9 cellular contexts compared by ENCODE assay signal in the genomic region with DNA sequence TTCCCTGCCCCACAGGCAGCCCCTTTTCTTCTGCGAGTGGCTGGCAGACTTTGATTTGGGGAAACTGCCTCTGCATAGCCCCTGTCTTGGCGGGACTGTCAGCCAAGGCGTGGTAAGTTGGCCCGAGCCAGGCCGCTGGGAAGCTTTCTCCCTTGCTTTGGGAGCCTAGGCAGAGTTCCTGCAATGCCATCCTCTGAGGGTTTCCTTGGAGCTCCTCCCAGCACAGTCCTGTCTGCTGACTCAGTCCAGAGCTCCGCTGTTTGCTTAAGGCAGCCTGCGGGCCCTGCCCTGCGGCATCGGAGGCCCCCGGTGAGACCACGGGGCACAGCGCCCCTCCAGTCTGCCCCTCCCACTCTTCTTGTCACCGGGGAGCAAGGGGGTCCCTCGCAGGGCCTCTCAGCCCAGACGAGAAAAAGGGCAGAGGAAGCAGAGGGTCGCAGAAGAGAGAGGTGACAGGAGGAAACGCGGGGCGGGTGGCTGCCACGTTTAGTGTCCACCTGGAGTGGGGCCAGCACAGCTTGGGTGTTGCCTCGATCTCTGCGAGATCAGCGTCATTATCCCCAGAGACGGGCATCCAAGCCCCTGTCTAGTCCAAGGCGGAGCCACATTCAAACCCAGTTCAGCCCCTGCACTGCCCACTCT. TPM values are rescaled to one million over a fixed set of nuclear protein-coding genes. Genes with fewer than 3 reads are reported as not detected.
DNase-seq lines count a peak whose midpoint lies in the region; ATAC-seq and TF ChIP-seq lines count a peak whose summit lies in the region.
"Had no signal": no experiment of that assay in that cellular context is flagged by ENCODE, and none has a peak within 500 bp of the region (broad histone marks: within the 10 kb centered on the region; RNA-seq: fewer than 3 reads in every experiment).

No MANE protein-coding gene starts in this region.

- H3K4me3 ChIP-seq in AG04449 (ENCODE audit: low read depth, low read length) (no peak overlapping the region), KMS-11 (IDR thresholded peaks at IDR 0.05; ENCODE audit: insufficient read depth, low read depth, low read length) (no peak overlapping the region), dorsolateral prefrontal cortex (no peak overlapping the region)

- CTCF ChIA-PET in AG04449 (lab: Yijun Ruan, JAX), result interaction anchor here (0.9 to 1.5 kb wide), 3 partner anchors 26 to 245 kb away, joined by 3 to 6 read pairs (median 5); no protein-coding TSS in a partner anchor

- no peak for ATAC-seq in HG02884 (IDR thresholded peaks at IDR 0.05; ENCODE audit: unreplicated experiment)

- no peaks in the 10 kb centered on the region for H3K27me3 ChIP-seq in KMS-11 (ENCODE audit: insufficient read depth, low read depth)
- no peaks in the 10 kb centered on the region for H3K27me3 ChIP-seq in dorsolateral prefrontal cortex

- POLR2A ChIA-PET in AG04449 (lab: Yijun Ruan, JAX), result interaction anchor here (0.9 to 1.2 kb wide), 2 partner anchors 31 to 157 kb away, joined by 3 to 4 read pairs; no protein-coding TSS in a partner anchor

- peak overlapping the region; percentile 99 for H3K4me2 ChIP-seq in KMS-11

- peaks cover 14% of the 10 kb centered on the region for H3K79me2 ChIP-seq in KMS-11 (ENCODE audit: insufficient read depth, low read depth)

- DNase-seq in AG04449 (ENCODE audit: low read depth, low spot score) (peak; percentile 12), dermis blood vessel endothelial cell (peak; percentile 70), mesenteric fat pad (ENCODE audit: low spot score) (peak; percentile 89), dorsolateral prefrontal cortex (no peak), DMS114 treated with DMSO at 0.1 percent for 48 hours (lab: John Stamatoyannopoulos, UW; ENCODE audit: unreplicated experiment) (no peak)
- no peak for DNase-seq in activated T-cell treated with anti-CD3 and anti-CD28 coated beads, Interleukin-2, amount 50 U/mL, for 48 hours

- no peaks in the 10 kb centered on the region for H3K36me3 ChIP-seq in KMS-11 (ENCODE audit: insufficient read depth)

- H3K9ac ChIP-seq in KMS-11, result peak overlapping the region; percentile 64; the same call in 1 of the 2 replicates

- H3K27ac ChIP-seq in KMS-11 (peak overlapping the region; percentile 90), dorsolateral prefrontal cortex (peak overlapping the region in 3 of 59 donors; percentile 35 to 58 (median 53))

- no peaks in the 10 kb centered on the region for H4K20me1 ChIP-seq in KMS-11 (ENCODE audit: insufficient read depth)

- H2AFZ ChIP-seq in KMS-11 (ENCODE audit: low read depth), result no peak overlapping the region

- TF ChIP-seq CTCF in AG04449 (IDR thresholded peaks at IDR 0.05; ENCODE audit: insufficient read depth, low read length, missing control alignments) (no peak), KMS-11 (conservative IDR thresholded peaks at IDR 0.05; ENCODE audit: low read depth, low read length) (no peak), dorsolateral prefrontal cortex (IDR thresholded peaks at IDR 0.05 in 54 of 56, conservative IDR thresholded peaks at IDR 0.05 in 2 of 56; ENCODE audit: low read depth in 1 of 56, partially characterized antibody in 56 of 56) (no peak)

- peaks cover 73% of the 10 kb centered on the region for H3K4me1 ChIP-seq in KMS-11 (ENCODE audit: low read depth, poor library complexity, severe bottlenecking)

- intact Hi-C loops in dorsolateral prefrontal cortex (cut with DNase I), result no loop called here

RNA-seq across cellular contexts. Expression of a gene that starts 58.9 kb away (rescaled TPM):
- total RNA-seq in dermis blood vessel endothelial cell (93.0 and 99.0 TPM in 2 replicates), mesenteric fat pad (53.1 TPM), dorsolateral prefrontal cortex (10 to 100 TPM; 24.1 to 81.5 (median 53.1) TPM)
- total RNA-seq: T-helper 2 cell treated with Interferon-gamma antibody and Interleukin-4, amounts not matched to agents 100 ng/mL and 5 ng/mL, for 36 hours had no signal

Comparison
In these comparisons a context has a peak if more than half of its experiments do, and no peak if none do; other contexts are left out.
1. DNase-seq: peak in AG04449 (single experiment), dermis blood vessel endothelial cell (single experiment) and mesenteric fat pad (single experiment); none in dorsolateral prefrontal cortex (0 of 10), activated T-cell treated with anti-CD3 and anti-CD28 coated beads, Interleukin-2, amount 50 U/mL, for 48 hours (0 of 2) and DMS114 treated with DMSO at 0.1 percent for 48 hours (single experiment).